ENCODE assay signal across 1 cellular context in genomic region chr1:65440322-65440864, GRCh38.
TF ChIP-seq lines count a peak whose summit lies in the region.

No MANE protein-coding gene starts in this region.

TF ChIP-seq in WTC11, 78 proteins besides CTCF, POLR2A, EP300 and RAD21 (continued from another document):
- TF ChIP-seq E2F1 (CRISPR knock-in tag; IDR thresholded peaks at IDR 0.05) (no peak), ZMAT4 (CRISPR knock-in tag; IDR thresholded peaks at IDR 0.05) (no peak)
TF ChIP-seq in WTC11: peak in this region for 0.
